Comparison of ENCODE assay signal across 8 cellular contexts in genomic region chr1:3910769-3911520, GRCh38. TPM values are rescaled to one million over a fixed set of nuclear protein-coding genes. Genes with fewer than 3 reads are reported as not detected.
DNase-seq lines count a peak whose midpoint lies in the region; ATAC-seq and TF ChIP-seq lines count a peak whose summit lies in the region.

No MANE protein-coding gene starts in this region.

- no peak overlapping the region for H2AFZ ChIP-seq in OCI-LY3 (ENCODE audit: low read depth, low read length)

- DNase-seq in DMS79 (lab: John Stamatoyannopoulos, UW) (peak; percentile 35), HK-2 (ENCODE audit: unreplicated experiment) (peak; percentile 79), fibroblast of the aortic adventitia (ENCODE audit: low read depth) (peak; percentile 42), occipital lobe (lab: John Stamatoyannopoulos, UW) (peak; percentile 55), testis (peak; percentile 86)
- peak; percentile 82 to 85 for DNase-seq in activated T-cell treated with anti-CD3 and anti-CD28 coated beads, Interleukin-2, amount 50 U/mL, for 48 hours

- no peak for TF ChIP-seq POLR2A in testis (IDR thresholded peaks at IDR 0.05)

- peak overlapping the region; percentile 68 for H3K4me2 ChIP-seq in OCI-LY3 (ENCODE audit: low read length)

- peak; percentile 83 for TF ChIP-seq CTCF in OCI-LY3 (IDR thresholded peaks at IDR 0.05; ENCODE audit: low read depth, low read length)
- peak; percentile 57 for TF ChIP-seq CTCF in fibroblast of the aortic adventitia (IDR thresholded peaks at IDR 0.05; ENCODE audit: insufficient read depth, low read length)
- peak; percentile 70 to 77 (median 73) for TF ChIP-seq CTCF in testis (IDR thresholded peaks at IDR 0.05)

- 43 to 50% methylated on average over 30 to 33 of the region's 33 CpGs for WGBS in testis, 2 donors

- intact Hi-C loops in testis (cut with DNase I; ENCODE audit: low total_unique reads): no loop called here

- H3K9ac ChIP-seq in OCI-LY3 (ENCODE audit: low read length): no peak overlapping the region

- peak overlapping the region; percentile 53; the same call in 1 of the 2 replicates for H3K4me3 ChIP-seq in OCI-LY3 (ENCODE audit: low read length)
- no peak overlapping the region for H3K4me3 ChIP-seq in fibroblast of the aortic adventitia (ENCODE audit: low read depth, low read length)
- no peak overlapping the region for H3K4me3 ChIP-seq in testis

- no peaks in the 10 kb centered on the region for H4K20me1 ChIP-seq in OCI-LY3 (ENCODE audit: insufficient read depth, low read length)

- ATAC-seq in HG02588 (IDR thresholded peaks at IDR 0.05; ENCODE audit: unreplicated experiment): no peak

- H3K9me3 ChIP-seq in OCI-LY3 (ENCODE audit: insufficient read depth, low read length) (no peaks in the 10 kb centered on the region), testis (no peaks in the 10 kb centered on the region)

- H3K36me3 ChIP-seq in OCI-LY3 (replicated peaks; ENCODE audit: low read depth, low read length): no peaks in the 10 kb centered on the region
- no peaks in the 10 kb centered on the region for H3K36me3 ChIP-seq in testis (ENCODE audit: low read depth, missing control alignments)

- H3K27me3 ChIP-seq in OCI-LY3 (ENCODE audit: low read depth, low read length): peaks cover 11% of the 10 kb centered on the region
- no peaks in the 10 kb centered on the region for H3K27me3 ChIP-seq in testis

- peaks cover 16% of the 10 kb centered on the region for H3K4me1 ChIP-seq in OCI-LY3 (ENCODE audit: low read length)
- peaks cover 6% of the 10 kb centered on the region for H3K4me1 ChIP-seq in testis

- H3K27ac ChIP-seq in OCI-LY3 (ENCODE audit: low read length) (no peak overlapping the region), testis (no peak overlapping the region)

- H3K79me2 ChIP-seq in OCI-LY3 (ENCODE audit: low read length): no peaks in the 10 kb centered on the region

RNA-seq across cellular contexts. Expression of gene C1orf174, which starts 10.9 kb away (rescaled TPM):
- 13.5 and 35.3 TPM in 2 replicates for total RNA-seq in fibroblast of the aortic adventitia (ENCODE audit: low replicate concordance)
- 17.3 TPM for total RNA-seq in occipital lobe
- total RNA-seq in testis: 10 to 100 TPM; 28.8 to 29.7 TPM
- 22.9 TPM for polyA plus RNA-seq in testis (ENCODE audit: insufficient read depth, low read depth, low replicate concordance)

RNA-seq across cellular contexts. Expression of gene DFFB, which starts 53.7 kb away (rescaled TPM):
- total RNA-seq in fibroblast of the aortic adventitia (ENCODE audit: low replicate concordance): 3.6 and 7.8 TPM in 2 replicates
- 12.6 TPM for total RNA-seq in occipital lobe
- 1 to 10 TPM; 6.9 to 8.4 TPM for total RNA-seq in testis
- polyA plus RNA-seq in testis (ENCODE audit: insufficient read depth, low read depth, low replicate concordance): 3.4 TPM

RNA-seq across cellular contexts. Expression of gene CEP104, which starts 53.9 kb away (rescaled TPM):
- 16.9 and 24.9 TPM in 2 replicates for total RNA-seq in fibroblast of the aortic adventitia (ENCODE audit: low replicate concordance)
- 16.7 TPM for total RNA-seq in occipital lobe
- total RNA-seq in testis: 10 to 100 TPM; 41.5 to 55.1 TPM
- 80.4 TPM for polyA plus RNA-seq in testis (ENCODE audit: insufficient read depth, low read depth, low replicate concordance)

Comparison
In these comparisons a context has a peak if more than half of its experiments do, and no peak if none do; other contexts are left out.
1. DNase-seq: peak in every context shown above with its lines; median percentile 86 in testis; 84 in activated T-cell treated with anti-CD3 and anti-CD28 coated beads, Interleukin-2, amount 50 U/mL, for 48 hours; 79 in HK-2; 55 in occipital lobe; 42 in fibroblast of the aortic adventitia; 35 in DMS79.